ENCODE assay signal across 1 cellular context in the genomic region with DNA sequence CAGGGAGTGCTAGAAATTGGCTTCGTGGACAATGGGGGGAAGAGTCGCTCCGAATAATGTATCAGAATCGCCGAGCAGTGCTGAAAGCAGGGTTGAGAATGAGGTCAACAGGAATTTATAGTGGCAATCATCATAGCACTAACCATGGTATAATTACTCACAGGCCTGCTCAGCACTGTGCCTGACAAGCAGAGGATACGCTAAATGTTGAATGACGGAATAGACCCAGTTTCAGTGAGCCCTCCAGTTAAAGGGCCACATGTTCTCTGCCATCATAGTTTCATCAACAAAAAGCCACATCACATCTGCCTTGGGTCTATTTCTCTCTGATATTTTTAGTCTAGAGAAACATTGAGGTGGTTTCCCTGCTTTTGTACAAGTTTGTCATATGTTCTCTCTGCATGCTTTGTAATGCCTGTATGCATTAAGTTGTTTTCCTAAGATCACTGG.
TF ChIP-seq lines count a peak whose summit lies in the region.

No MANE protein-coding gene starts in this region.

TF ChIP-seq in K562, 482 proteins besides CTCF, POLR2A, EP300 and RAD21:
- TF ChIP-seq TSHZ1 (CRISPR knock-in tag; IDR thresholded peaks at IDR 0.05) (no peak), TARDBP (IDR thresholded peaks at IDR 0.05) (no peak), RB1 (IDR thresholded peaks at IDR 0.05; ENCODE audit: low read depth) (no peak), FOXP4 (CRISPR knock-in tag; IDR thresholded peaks at IDR 0.05; ENCODE audit: borderline replicate concordance) (no peak), ZNF408 (CRISPR knock-in tag; IDR thresholded peaks at IDR 0.05; ENCODE audit: low read depth) (no peak), CEBPB (tag; IDR thresholded peaks at IDR 0.05) (no peak), MEIS2 (IDR thresholded peaks at IDR 0.05; ENCODE audit: partially characterized antibody) (no peak), SP2 (IDR thresholded peaks at IDR 0.05; ENCODE audit: extremely low read depth, low read depth, low read length, poor library complexity, severe bottlenecking) (no peak), NR4A1 (CRISPR knock-in tag; IDR thresholded peaks at IDR 0.05) (no peak), NR4A1 (tag; IDR thresholded peaks at IDR 0.05) (no peak)
- TF ChIP-seq, protein P1, sequence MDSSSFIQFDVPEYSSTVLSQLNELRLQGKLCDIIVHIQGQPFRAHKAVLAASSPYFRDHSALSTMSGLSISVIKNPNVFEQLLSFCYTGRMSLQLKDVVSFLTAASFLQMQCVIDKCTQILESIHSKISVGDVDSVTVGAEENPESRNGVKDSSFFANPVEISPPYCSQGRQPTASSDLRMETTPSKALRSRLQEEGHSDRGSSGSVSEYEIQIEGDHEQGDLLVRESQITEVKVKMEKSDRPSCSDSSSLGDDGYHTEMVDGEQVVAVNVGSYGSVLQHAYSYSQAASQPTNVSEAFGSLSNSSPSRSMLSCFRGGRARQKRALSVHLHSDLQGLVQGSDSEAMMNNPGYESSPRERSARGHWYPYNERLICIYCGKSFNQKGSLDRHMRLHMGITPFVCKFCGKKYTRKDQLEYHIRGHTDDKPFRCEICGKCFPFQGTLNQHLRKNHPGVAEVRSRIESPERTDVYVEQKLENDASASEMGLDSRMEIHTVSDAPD (CRISPR knock-in tag; IDR thresholded peaks at IDR 0.05) = no peak
- TF ChIP-seq, protein P2, sequence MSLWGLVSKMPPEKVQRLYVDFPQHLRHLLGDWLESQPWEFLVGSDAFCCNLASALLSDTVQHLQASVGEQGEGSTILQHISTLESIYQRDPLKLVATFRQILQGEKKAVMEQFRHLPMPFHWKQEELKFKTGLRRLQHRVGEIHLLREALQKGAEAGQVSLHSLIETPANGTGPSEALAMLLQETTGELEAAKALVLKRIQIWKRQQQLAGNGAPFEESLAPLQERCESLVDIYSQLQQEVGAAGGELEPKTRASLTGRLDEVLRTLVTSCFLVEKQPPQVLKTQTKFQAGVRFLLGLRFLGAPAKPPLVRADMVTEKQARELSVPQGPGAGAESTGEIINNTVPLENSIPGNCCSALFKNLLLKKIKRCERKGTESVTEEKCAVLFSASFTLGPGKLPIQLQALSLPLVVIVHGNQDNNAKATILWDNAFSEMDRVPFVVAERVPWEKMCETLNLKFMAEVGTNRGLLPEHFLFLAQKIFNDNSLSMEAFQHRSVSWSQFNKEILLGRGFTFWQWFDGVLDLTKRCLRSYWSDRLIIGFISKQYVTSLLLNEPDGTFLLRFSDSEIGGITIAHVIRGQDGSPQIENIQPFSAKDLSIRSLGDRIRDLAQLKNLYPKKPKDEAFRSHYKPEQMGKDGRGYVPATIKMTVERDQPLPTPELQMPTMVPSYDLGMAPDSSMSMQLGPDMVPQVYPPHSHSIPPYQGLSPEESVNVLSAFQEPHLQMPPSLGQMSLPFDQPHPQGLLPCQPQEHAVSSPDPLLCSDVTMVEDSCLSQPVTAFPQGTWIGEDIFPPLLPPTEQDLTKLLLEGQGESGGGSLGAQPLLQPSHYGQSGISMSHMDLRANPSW (CRISPR knock-in tag; IDR thresholded peaks at IDR 0.05) = no peak
